20 cellular contexts compared by ENCODE assay signal in the genomic region with DNA sequence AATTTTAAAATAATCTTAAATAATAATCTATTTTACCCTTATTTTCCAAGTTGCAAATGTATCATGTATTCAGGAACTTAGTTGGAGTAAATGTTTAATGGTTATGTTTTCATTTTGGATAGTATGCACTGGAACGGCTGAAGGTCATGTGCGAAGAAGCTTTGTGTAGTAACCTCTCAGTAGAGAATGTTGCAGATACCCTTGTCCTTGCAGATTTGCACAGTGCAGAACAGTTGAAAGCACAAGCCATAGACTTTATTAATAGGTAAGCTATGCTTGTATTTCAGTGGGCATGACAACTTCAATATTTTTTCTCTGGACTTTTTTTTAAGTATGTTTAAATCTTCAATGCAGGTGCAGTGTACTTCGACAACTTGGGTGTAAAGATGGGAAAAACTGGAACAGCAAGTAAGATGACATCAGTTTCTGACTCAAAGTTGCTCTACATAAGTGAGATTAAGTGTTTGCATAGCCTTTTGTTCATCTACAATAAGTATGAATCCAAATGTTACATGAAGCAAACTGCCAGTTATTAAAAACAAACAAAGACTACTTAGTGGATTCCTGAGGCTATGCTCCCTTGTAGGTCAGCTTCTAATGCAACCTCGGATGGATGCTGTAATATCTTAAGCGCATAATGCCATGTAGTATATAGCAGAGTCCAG.
DNase-seq lines count a peak whose midpoint lies in the region; ATAC-seq and TF ChIP-seq lines count a peak whose summit lies in the region.
"Had no signal": no experiment of that assay in that cellular context is flagged by ENCODE, and none has a peak within 500 bp of the region (broad histone marks: within the 10 kb centered on the region; RNA-seq: fewer than 3 reads in every experiment).

No MANE protein-coding gene starts in this region.

- H2AFZ ChIP-seq in smooth muscle cell (ENCODE audit: low read depth) = no peak overlapping the region
- H2AFZ ChIP-seq in Karpas-422 (ENCODE audit: low read length) = no peak overlapping the region
- H2AFZ ChIP-seq: GM23248 had no signal

- TF ChIP-seq EP300 in transverse colon (IDR thresholded peaks at IDR 0.05; ENCODE audit: low read depth) = no peak

- no peaks in the 10 kb centered on the region for H3K9me3 ChIP-seq in smooth muscle cell (replicated peaks; ENCODE audit: low read depth)
- no peaks in the 10 kb centered on the region for H3K9me3 ChIP-seq in Karpas-422 (ENCODE audit: low read length)
- H3K9me3 ChIP-seq in transverse colon = no peaks in the 10 kb centered on the region
- H3K9me3 ChIP-seq: SJSA1 had no signal

- no peak overlapping the region for H3K9ac ChIP-seq in smooth muscle cell (ENCODE audit: low read depth)
- no peak overlapping the region for H3K9ac ChIP-seq in Karpas-422 (ENCODE audit: low read length)
- H3K9ac ChIP-seq: GM23248 had no signal

- no peak for TF ChIP-seq CTCF in LNCaP clone FGC (IDR thresholded peaks at IDR 0.05; ENCODE audit: control insufficient read depth, extremely low read depth, insufficient read depth)
- TF ChIP-seq CTCF in smooth muscle cell (IDR thresholded peaks at IDR 0.05; ENCODE audit: borderline replicate concordance, insufficient read depth, poor library complexity, severe bottlenecking) = no peak
- no peak for TF ChIP-seq CTCF in transverse colon (IDR thresholded peaks at IDR 0.05)

- peak overlapping the region; percentile 68 for H3K27ac ChIP-seq in smooth muscle cell (ENCODE audit: low read depth)
- no peak overlapping the region for H3K27ac ChIP-seq in Karpas-422 (ENCODE audit: low read length)
- no peak overlapping the region for H3K27ac ChIP-seq in transverse colon
- H3K27ac ChIP-seq: GM23248, SJSA1 had no signal

- no peak overlapping the region for H3K4me2 ChIP-seq in smooth muscle cell
- H3K4me2 ChIP-seq in Karpas-422 (ENCODE audit: low read depth, low read length, poor library complexity, severe bottlenecking) = no peak overlapping the region

- DNase-seq in NCI-H2196 (lab: John Stamatoyannopoulos, UW; ENCODE audit: unreplicated experiment) (peak; percentile 9), NCI-H2196 treated with DMSO at 0.1 percent for 48 hours (lab: John Stamatoyannopoulos, UW; ENCODE audit: unreplicated experiment) (no peak), LNCaP clone FGC (ENCODE audit: low read depth) (peak; percentile 55), smooth muscle cell (lab: John Stamatoyannopoulos, UW; ENCODE audit: unreplicated experiment) (no peak), Karpas-422 (no peak), transverse colon (no peak)
- DNase-seq in stimulated activated naive CD4-positive, alpha-beta T cell (lab: John Stamatoyannopoulos, UW) = no peak
- DNase-seq: 8988T; Calu3; CD4-positive, alpha-beta memory T cell; DND-41; GM23248; HCEC 1CT; KBM-7; NCI-H1048; NCI-H1436 treated with DMSO at 0.1 percent for 48 hours; NCI-H2081; NCI-H524 treated with DMSO at 0.1 percent for 48 hours had no signal

- H3K4me1 ChIP-seq in smooth muscle cell (ENCODE audit: low read depth) (no peaks in the 10 kb centered on the region), Karpas-422 (ENCODE audit: low read length) (no peaks in the 10 kb centered on the region), transverse colon (no peaks in the 10 kb centered on the region)
- H3K4me1 ChIP-seq: SJSA1 had no signal

- H3K27me3 ChIP-seq in smooth muscle cell (ENCODE audit: low read depth) (no peaks in the 10 kb centered on the region), Karpas-422 (ENCODE audit: low read length) (no peaks in the 10 kb centered on the region), transverse colon (no peaks in the 10 kb centered on the region)
- H3K27me3 ChIP-seq: SJSA1 had no signal

- H4K20me1 ChIP-seq in smooth muscle cell (ENCODE audit: low read depth) (no peaks in the 10 kb centered on the region), Karpas-422 (ENCODE audit: insufficient read depth, low read depth, low read length) (no peaks in the 10 kb centered on the region)

- no peaks in the 10 kb centered on the region for H3K9me2 ChIP-seq in Karpas-422 (replicated peaks; ENCODE audit: insufficient read depth, low read length)

- in situ Hi-C loops in transverse colon (cut with MboI; ENCODE audit: low pct_ligation_motif_present in 1 of 4, low pct_unique_long_range_greater_than_20kb in 1 of 4, low sequenced_read_pairs in 3 of 4) = no loop called here

- ATAC-seq in esophagus mucosa = peak; percentile 94

- 82% methylated on average over 5 of the region's 5 CpGs for WGBS in smooth muscle cell (ENCODE audit: low lambda C conversion rate)
- 87 to 92% methylated on average over 5 of the region's 5 CpGs for WGBS in transverse colon (ENCODE audit: low coverage in 1 of 2), 2 donors

- H3K36me3 ChIP-seq in smooth muscle cell (ENCODE audit: low read depth) (peaks cover 20% of the 10 kb centered on the region), Karpas-422 (ENCODE audit: insufficient read depth, low read length) (peaks cover 76% of the 10 kb centered on the region), transverse colon (peaks cover 0 to 36% (median 9%) of the 10 kb centered on the region in 4 donors)

- TF ChIP-seq POLR2A in transverse colon (IDR thresholded peaks at IDR 0.05) = no peak

- H3F3A ChIP-seq in smooth muscle cell (ENCODE audit: low read depth) = no peaks in the 10 kb centered on the region

- H3K4me3 ChIP-seq in LNCaP clone FGC (ENCODE audit: low read depth, low read length) (no peak overlapping the region), smooth muscle cell (no peak overlapping the region), Karpas-422 (ENCODE audit: low read length) (no peak overlapping the region), transverse colon (no peak overlapping the region)
- H3K4me3 ChIP-seq: GM23248, SJSA1 had no signal

- H3K79me2 ChIP-seq in smooth muscle cell (ENCODE audit: low read depth) = no peaks in the 10 kb centered on the region
- peaks cover 14% of the 10 kb centered on the region; the same call in 1 of the 2 replicates for H3K79me2 ChIP-seq in Karpas-422 (ENCODE audit: low read length)

- intact Hi-C loops in transverse colon (cut with DNase I; ENCODE audit: low total_unique reads) = no loop called here

Comparison
In these comparisons a context has a peak if more than half of its experiments do, and no peak if none do; other contexts are left out.
1. DNase-seq: peak in NCI-H2196 (single experiment) and LNCaP clone FGC (single experiment); none in NCI-H2196 treated with DMSO at 0.1 percent for 48 hours (single experiment), smooth muscle cell (single experiment), Karpas-422 (single experiment), stimulated activated naive CD4-positive, alpha-beta T cell (0 of 6) and transverse colon (single experiment).